In the genomic region with DNA sequence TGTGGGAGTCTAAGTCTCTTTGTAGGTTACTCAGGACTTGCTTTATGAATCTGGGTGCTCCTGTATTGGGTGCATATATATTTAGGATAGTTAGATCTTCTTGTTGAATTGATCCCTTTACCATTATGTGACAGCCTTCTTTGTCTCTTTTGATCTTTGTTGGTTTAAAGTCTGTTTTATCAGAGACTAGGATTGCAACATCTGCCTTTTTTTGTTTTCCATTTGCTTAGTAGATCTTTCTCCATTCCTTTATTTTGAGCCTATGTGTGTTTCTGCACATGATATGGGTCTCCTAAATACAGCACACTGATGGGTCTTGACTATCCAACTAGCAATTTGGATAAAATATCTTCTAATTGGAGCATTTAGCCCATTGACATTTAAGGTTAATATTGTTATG, we compare ENCODE assay signal across 2 cellular contexts. TPM values are rescaled to one million over a fixed set of nuclear protein-coding genes. Genes with fewer than 3 reads are reported as not detected.
"Had no signal": no experiment of that assay in that cellular context is flagged by ENCODE, and none has a peak within 500 bp of the region (broad histone marks: within the 10 kb centered on the region; RNA-seq: fewer than 3 reads in every experiment).

No MANE protein-coding gene starts in this region.

RNA-seq across cellular contexts. Expression of a gene that starts 44.0 kb away (rescaled TPM):
- total RNA-seq: G401, GM12878 had no signal
- polyA plus RNA-seq: GM12878 had no signal
